Comparison of ENCODE assay signal across 1 cellular context in the genomic region with DNA sequence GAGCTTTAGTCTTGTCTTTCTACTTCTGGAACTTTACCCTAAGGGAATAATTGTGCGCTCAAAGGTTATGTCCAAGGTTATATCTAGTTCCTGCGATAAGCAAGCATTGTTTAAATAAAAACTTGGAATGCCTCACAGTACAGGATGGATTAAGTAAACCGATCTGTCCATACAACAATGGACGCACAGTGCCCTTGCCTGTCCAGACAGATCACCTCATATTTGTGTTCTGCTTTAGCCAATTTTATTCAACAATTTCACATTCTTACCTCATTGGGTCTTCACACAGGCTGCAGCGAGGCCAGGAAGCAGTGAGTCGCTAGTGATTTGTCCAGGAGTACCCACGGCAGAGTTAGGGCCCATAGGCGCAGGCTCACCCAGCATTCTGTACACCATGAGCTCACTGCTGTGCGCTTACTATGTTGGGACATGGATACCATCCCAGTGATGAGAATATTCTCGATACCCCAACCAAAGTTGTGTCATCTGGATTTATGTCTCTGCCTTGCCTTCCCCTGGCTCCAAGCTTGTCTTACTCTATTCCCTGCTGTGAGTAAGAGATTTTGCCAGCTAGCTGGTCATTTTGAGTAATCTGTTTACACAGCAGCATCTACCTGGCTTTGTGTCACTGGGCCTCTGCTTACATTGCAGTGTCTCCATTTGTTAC.
TF ChIP-seq lines count a peak whose summit lies in the region.

No MANE protein-coding gene starts in this region.

TF ChIP-seq in A549, 52 proteins besides CTCF, POLR2A, EP300 and RAD21 (continued from another document):
- TF ChIP-seq USF2 (IDR thresholded peaks at IDR 0.05) (no peak), FOSB (CRISPR knock-in tag; IDR thresholded peaks at IDR 0.05) (no peak), CHD2 (IDR thresholded peaks at IDR 0.05; ENCODE audit: low read length, partially characterized antibody) (no peak), NPAS2 (CRISPR knock-in tag; IDR thresholded peaks at IDR 0.05; ENCODE audit: borderline replicate concordance) (no peak), POLR2AphosphoS2 (conservative IDR thresholded peaks at IDR 0.05; ENCODE audit: low read length) (no peak), EHF (CRISPR knock-in tag; IDR thresholded peaks at IDR 0.05) (no peak), HOXB13 (CRISPR knock-in tag; IDR thresholded peaks at IDR 0.05; ENCODE audit: low read depth) (no peak), SREBF2 (IDR thresholded peaks at IDR 0.05) (no peak), KDM5A (IDR thresholded peaks at IDR 0.05) (no peak), ZSCAN20 (CRISPR knock-in tag; IDR thresholded peaks at IDR 0.05) (no peak), ELK1 (IDR thresholded peaks at IDR 0.05; ENCODE audit: low read depth, low read length) (no peak), HOXA7 (CRISPR knock-in tag; IDR thresholded peaks at IDR 0.05) (no peak)
- TF ChIP-seq, protein P1, sequence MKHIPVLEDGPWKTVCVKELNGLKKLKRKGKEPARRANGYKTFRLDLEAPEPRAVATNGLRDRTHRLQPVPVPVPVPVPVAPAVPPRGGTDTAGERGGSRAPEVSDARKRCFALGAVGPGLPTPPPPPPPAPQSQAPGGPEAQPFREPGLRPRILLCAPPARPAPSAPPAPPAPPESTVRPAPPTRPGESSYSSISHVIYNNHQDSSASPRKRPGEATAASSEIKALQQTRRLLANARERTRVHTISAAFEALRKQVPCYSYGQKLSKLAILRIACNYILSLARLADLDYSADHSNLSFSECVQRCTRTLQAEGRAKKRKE (CRISPR knock-in tag; IDR thresholded peaks at IDR 0.05; ENCODE audit: low read depth), result no peak
